Comparison of ENCODE assay signal across 2 cellular contexts in the genomic region with DNA sequence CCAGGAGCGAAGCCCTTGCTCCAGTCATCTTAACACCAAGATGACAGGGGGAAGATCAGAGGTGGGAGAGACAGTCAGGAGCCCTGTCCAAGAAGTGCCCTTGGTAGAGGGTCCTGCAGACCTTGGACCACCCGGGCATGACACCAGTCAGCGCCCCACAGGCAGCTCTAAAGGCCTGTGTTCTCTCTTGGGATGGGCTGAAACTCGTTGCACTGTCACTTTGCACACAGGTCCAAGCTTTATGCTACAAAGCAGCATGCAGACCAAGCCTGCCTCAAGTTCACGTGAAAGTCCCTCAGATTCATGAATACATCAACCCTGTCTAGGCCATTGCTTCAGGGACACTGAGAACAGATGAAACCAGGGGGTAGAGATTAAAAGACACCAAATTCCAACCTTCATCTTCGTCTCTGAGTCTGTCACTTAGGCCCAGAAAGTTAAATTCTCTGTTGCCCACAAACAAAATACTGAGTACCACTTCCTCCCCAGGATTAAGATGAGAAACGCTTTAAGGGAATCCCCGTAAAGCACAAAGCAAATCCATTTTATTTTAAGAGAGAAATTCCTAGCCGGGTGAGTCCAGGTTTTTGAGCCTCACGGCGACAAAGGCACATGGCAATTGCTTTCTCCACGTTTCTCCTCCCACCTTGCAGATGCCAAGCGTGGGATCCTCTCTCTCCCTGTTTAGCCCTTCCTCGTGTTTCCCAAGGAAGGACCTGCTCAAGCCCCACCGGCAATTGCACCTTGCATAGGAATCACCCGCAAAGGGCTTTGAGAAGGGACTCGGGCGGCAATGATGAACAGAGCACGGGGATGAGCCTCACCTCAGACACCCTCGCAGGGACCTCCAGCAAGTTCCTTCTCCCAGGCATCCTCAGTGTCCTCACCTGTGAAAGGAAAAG.
TF ChIP-seq lines count a peak whose summit lies in the region.

No MANE protein-coding gene starts in this region.

TF ChIP-seq in K562, 482 proteins besides CTCF, POLR2A, EP300 and RAD21 (continued from another document):
- TF ChIP-seq, protein P1, sequence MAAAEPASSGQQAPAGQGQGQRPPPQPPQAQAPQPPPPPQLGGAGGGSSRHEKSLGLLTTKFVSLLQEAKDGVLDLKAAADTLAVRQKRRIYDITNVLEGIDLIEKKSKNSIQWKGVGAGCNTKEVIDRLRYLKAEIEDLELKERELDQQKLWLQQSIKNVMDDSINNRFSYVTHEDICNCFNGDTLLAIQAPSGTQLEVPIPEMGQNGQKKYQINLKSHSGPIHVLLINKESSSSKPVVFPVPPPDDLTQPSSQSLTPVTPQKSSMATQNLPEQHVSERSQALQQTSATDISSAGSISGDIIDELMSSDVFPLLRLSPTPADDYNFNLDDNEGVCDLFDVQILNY (CRISPR knock-in tag; IDR thresholded peaks at IDR 0.05) = no peak
- TF ChIP-seq ZNF263 (CRISPR knock-in tag; IDR thresholded peaks at IDR 0.05; ENCODE audit: borderline replicate concordance) (no peak), MTA3 (IDR thresholded peaks at IDR 0.05; ENCODE audit: borderline replicate concordance) (no peak), HMG20A (CRISPR knock-in tag; conservative IDR thresholded peaks at IDR 0.05) (no peak), BHLHE40 (IDR thresholded peaks at IDR 0.05; ENCODE audit: low read length) (no peak), SUPT5H (IDR thresholded peaks at IDR 0.05) (no peak), SIN3B (IDR thresholded peaks at IDR 0.05; ENCODE audit: low read depth) (no peak), WHSC1 (IDR thresholded peaks at IDR 0.05; ENCODE audit: low read length) (no peak)
- TF ChIP-seq, protein P2, sequence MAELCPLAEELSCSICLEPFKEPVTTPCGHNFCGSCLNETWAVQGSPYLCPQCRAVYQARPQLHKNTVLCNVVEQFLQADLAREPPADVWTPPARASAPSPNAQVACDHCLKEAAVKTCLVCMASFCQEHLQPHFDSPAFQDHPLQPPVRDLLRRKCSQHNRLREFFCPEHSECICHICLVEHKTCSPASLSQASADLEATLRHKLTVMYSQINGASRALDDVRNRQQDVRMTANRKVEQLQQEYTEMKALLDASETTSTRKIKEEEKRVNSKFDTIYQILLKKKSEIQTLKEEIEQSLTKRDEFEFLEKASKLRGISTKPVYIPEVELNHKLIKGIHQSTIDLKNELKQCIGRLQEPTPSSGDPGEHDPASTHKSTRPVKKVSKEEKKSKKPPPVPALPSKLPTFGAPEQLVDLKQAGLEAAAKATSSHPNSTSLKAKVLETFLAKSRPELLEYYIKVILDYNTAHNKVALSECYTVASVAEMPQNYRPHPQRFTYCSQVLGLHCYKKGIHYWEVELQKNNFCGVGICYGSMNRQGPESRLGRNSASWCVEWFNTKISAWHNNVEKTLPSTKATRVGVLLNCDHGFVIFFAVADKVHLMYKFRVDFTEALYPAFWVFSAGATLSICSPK (IDR thresholded peaks at IDR 0.05; ENCODE audit: borderline replicate concordance) = no peak
- TF ChIP-seq, protein P3, sequence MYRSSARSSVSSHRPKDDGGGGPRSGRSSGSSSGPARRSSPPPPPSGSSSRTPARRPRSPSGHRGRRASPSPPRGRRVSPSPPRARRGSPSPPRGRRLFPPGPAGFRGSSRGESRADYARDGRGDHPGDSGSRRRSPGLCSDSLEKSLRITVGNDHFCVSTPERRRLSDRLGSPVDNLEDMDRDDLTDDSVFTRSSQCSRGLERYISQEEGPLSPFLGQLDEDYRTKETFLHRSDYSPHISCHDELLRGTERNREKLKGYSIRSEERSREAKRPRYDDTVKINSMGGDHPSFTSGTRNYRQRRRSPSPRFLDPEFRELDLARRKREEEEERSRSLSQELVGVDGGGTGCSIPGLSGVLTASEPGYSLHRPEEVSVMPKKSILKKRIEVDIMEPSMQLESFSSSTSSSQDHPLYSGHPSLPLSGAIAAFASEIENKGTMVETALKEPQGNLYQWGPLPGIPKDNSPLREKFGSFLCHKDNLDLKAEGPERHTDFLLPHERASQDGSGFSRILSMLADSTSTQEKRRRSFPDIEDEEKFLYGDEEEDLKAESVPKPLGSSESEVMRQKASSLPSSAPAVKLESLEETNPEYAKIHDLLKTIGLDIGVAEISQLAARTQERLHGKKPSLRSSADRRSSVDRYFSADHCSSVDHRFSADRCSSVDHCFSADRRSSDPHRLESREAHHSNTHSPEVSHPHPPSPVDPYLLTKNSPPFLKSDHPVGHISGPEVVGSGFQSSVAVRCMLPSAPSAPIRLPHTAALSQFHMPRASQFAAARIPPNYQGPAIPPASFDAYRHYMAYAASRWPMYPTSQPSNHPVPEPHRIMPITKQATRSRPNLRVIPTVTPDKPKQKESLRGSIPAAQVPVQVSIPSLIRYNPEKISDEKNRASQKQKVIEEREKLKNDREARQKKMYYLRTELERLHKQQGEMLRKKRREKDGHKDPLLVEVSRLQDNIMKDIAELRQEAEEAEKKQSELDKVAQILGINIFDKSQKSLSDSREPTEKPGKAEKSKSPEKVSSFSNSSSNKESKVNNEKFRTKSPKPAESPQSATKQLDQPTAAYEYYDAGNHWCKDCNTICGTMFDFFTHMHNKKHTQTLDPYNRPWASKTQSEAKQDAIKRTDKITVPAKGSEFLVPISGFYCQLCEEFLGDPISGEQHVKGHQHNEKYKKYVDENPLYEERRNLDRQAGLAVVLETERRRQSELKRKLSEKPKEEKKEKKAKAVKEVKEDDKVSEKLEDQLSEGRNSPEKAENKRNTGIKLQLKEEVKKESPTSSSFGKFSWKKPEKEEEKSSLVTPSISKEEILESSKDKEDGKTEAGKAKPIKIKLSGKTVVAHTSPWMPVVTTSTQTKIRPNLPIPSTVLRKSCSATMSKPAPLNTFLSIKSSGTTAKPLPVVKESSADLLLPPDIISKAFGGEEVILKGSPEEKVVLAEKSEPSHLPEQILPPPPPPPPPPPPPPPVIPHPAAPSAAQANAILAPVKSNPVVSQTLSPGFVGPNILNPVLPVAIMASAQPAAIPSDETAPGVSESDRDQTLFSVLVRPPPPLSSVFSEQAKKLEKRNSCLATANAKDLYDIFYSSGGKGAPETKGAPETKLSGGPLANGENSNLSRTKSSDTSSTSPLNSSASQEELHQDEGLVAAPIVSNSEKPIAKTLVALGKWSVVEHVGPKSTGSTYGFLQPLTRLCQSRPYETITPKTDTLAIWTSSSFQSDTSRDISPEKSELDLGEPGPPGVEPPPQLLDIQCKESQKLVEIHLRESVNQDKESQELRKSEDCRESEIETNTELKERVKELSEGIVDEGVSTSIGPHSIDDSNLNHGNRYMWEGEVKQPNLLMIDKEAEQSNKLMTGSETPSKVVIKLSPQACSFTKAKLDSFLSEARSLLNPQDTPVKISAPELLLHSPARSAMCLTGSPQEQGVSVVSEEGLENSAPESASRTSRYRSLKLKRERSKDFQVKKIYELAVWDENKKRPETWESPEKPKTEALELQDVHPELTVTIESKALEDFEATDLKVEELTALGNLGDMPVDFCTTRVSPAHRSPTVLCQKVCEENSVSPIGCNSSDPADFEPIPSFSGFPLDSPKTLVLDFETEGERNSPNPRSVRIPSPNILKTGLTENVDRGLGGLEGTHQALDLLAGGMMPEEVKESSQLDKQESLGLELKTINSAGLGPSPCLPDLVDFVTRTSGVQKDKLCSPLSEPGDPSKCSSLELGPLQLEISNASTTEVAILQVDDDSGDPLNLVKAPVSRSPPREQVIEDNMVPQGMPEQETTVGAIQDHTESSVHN (IDR thresholded peaks at IDR 0.05; ENCODE audit: borderline replicate concordance in 1 of 2, low read depth in 1 of 2) = no peak
- TF ChIP-seq, protein P4, sequence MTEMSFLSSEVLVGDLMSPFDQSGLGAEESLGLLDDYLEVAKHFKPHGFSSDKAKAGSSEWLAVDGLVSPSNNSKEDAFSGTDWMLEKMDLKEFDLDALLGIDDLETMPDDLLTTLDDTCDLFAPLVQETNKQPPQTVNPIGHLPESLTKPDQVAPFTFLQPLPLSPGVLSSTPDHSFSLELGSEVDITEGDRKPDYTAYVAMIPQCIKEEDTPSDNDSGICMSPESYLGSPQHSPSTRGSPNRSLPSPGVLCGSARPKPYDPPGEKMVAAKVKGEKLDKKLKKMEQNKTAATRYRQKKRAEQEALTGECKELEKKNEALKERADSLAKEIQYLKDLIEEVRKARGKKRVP (CRISPR knock-in tag; IDR thresholded peaks at IDR 0.05) = no peak

TF ChIP-seq in SK-N-SH, 30 proteins besides CTCF, POLR2A, EP300 and RAD21 (continued from another document):
- TF ChIP-seq, protein P5, sequence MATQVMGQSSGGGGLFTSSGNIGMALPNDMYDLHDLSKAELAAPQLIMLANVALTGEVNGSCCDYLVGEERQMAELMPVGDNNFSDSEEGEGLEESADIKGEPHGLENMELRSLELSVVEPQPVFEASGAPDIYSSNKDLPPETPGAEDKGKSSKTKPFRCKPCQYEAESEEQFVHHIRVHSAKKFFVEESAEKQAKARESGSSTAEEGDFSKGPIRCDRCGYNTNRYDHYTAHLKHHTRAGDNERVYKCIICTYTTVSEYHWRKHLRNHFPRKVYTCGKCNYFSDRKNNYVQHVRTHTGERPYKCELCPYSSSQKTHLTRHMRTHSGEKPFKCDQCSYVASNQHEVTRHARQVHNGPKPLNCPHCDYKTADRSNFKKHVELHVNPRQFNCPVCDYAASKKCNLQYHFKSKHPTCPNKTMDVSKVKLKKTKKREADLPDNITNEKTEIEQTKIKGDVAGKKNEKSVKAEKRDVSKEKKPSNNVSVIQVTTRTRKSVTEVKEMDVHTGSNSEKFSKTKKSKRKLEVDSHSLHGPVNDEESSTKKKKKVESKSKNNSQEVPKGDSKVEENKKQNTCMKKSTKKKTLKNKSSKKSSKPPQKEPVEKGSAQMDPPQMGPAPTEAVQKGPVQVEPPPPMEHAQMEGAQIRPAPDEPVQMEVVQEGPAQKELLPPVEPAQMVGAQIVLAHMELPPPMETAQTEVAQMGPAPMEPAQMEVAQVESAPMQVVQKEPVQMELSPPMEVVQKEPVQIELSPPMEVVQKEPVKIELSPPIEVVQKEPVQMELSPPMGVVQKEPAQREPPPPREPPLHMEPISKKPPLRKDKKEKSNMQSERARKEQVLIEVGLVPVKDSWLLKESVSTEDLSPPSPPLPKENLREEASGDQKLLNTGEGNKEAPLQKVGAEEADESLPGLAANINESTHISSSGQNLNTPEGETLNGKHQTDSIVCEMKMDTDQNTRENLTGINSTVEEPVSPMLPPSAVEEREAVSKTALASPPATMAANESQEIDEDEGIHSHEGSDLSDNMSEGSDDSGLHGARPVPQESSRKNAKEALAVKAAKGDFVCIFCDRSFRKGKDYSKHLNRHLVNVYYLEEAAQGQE (IDR thresholded peaks at IDR 0.05; ENCODE audit: low read depth, low read length) = no peak
- TF ChIP-seq RFX5 (IDR thresholded peaks at IDR 0.05; ENCODE audit: low read length) (no peak), MXI1 (IDR thresholded peaks at IDR 0.05; ENCODE audit: low read depth, low read length) (no peak), RXRA (IDR thresholded peaks at IDR 0.05; ENCODE audit: borderline replicate concordance, low read depth) (no peak), POLR2AphosphoS5 (IDR thresholded peaks at IDR 0.05; ENCODE audit: low read depth, low read length) (no peak), TCF12 (IDR thresholded peaks at IDR 0.05) (no peak), GABPA (IDR thresholded peaks at IDR 0.05; ENCODE audit: low read depth) (no peak), NRF1 (IDR thresholded peaks at IDR 0.05; ENCODE audit: low read depth, low read length) (no peak)
- TF ChIP-seq, protein P6, sequence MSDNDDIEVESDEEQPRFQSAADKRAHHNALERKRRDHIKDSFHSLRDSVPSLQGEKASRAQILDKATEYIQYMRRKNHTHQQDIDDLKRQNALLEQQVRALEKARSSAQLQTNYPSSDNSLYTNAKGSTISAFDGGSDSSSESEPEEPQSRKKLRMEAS (IDR thresholded peaks at IDR 0.05; ENCODE audit: low read depth) = no peak
- TF ChIP-seq, protein P7, sequence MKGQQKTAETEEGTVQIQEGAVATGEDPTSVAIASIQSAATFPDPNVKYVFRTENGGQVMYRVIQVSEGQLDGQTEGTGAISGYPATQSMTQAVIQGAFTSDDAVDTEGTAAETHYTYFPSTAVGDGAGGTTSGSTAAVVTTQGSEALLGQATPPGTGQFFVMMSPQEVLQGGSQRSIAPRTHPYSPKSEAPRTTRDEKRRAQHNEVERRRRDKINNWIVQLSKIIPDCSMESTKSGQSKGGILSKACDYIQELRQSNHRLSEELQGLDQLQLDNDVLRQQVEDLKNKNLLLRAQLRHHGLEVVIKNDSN (IDR thresholded peaks at IDR 0.05; ENCODE audit: borderline replicate concordance, low read depth) = no peak
- TF ChIP-seq, protein P8, sequence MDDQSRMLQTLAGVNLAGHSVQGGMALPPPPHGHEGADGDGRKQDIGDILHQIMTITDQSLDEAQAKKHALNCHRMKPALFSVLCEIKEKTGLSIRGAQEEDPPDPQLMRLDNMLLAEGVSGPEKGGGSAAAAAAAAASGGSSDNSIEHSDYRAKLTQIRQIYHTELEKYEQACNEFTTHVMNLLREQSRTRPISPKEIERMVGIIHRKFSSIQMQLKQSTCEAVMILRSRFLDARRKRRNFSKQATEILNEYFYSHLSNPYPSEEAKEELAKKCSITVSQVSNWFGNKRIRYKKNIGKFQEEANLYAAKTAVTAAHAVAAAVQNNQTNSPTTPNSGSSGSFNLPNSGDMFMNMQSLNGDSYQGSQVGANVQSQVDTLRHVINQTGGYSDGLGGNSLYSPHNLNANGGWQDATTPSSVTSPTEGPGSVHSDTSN (IDR thresholded peaks at IDR 0.05) = no peak
